In the genomic region with DNA sequence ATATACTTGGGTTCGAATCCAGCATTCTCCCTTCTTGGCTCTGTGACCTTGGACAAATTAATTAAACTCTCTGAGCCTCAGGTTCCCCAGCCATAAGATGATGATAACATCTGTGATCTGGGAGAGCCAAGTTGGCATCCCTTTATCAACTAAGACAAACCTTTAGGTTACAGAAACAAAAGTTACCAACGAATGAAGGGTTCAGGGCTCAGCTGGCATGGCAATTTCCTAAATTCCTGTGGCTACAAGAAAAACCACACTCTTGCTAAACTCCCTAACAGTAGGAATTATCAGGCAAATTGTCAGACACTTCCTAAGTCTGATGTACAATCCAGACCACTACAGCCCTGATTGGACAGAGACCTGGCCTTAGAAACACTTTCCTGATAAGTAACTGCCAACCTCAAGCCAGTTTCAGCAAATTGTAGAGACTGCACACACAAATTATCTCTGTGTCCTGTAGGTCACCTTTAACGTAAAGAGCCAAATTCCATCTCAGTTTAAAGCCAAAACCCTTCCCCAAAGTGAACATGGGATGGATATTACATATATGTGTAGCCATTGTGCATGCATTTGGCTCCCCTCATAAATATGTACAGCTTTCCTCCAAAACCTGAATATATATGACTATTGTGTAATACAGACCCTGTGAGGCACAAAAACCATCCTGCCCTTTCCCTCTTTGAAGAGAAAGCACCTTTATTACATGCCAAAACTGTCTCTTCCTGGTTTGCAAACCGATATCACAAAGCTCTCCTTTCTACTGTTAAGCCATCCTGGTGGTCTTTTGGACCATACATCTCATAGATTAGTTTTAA, we compare ENCODE assay signal across 1 cellular context.
TF ChIP-seq lines count a peak whose summit lies in the region.

No MANE protein-coding gene starts in this region.

TF ChIP-seq in K562, 482 proteins besides CTCF, POLR2A, EP300 and RAD21 (continued from another document and continues in another):
- TF ChIP-seq LCOR (CRISPR knock-in tag; IDR thresholded peaks at IDR 0.05) (peak; percentile 30; the same call in 1 of the 2 replicates), NFE2 (IDR thresholded peaks at IDR 0.05; ENCODE audit: low read depth) (peak; percentile 48), CEBPG (CRISPR knock-in tag; IDR thresholded peaks at IDR 0.05) (0 out of 2 replicates have a peak, but pooled peaks have one; percentile 31), CEBPG (tag; conservative IDR thresholded peaks at IDR 0.05 in 1 of 2, IDR thresholded peaks at IDR 0.05 in 1 of 2) (peak; percentile 68 to 85; a peak in 3 of 4 replicates), BRD4 (IDR thresholded peaks at IDR 0.05) (0 out of 2 replicates have a peak, but pooled peaks have one; percentile 53), TEAD1 (CRISPR knock-in tag; IDR thresholded peaks at IDR 0.05) (peak in 1 of 2 experiments; percentile 93; a peak in 2 of 4 replicates), ELF4 (CRISPR knock-in tag; IDR thresholded peaks at IDR 0.05) (no peak), KDM1A (IDR thresholded peaks at IDR 0.05) (peak; percentile 62 to 69; a peak in 3 of 4 replicates), TOE1 (IDR thresholded peaks at IDR 0.05; ENCODE audit: borderline replicate concordance) (0 out of 2 replicates have a peak, but pooled peaks have one; percentile 32), TOE1 (CRISPR knock-in tag; IDR thresholded peaks at IDR 0.05; ENCODE audit: borderline replicate concordance, low read depth) (no peak), RCOR1 (IDR thresholded peaks at IDR 0.05; ENCODE audit: borderline replicate concordance in 1 of 2, low read depth in 2 of 2, low read length in 2 of 2) (peak in 1 of 2 experiments; percentile 88; a peak in 2 of 4 replicates), ZNF232 (CRISPR knock-in tag; IDR thresholded peaks at IDR 0.05) (no peak), HDAC2 (IDR thresholded peaks at IDR 0.05) (peak; percentile 86; the same call in 1 of the 2 replicates), HDAC1 (IDR thresholded peaks at IDR 0.05) (peak in 1 of 2 experiments; percentile 42; a peak in 1 of 4 replicates), ZNF583 (CRISPR knock-in tag; IDR thresholded peaks at IDR 0.05) (no peak), RBM17 (IDR thresholded peaks at IDR 0.05; ENCODE audit: borderline replicate concordance, low read depth, low read length) (no peak), THRAP3 (IDR thresholded peaks at IDR 0.05; ENCODE audit: borderline replicate concordance) (0 out of 2 replicates have a peak, but pooled peaks have one; percentile 26), DPF2 (IDR thresholded peaks at IDR 0.05) (peak; percentile 68; the same call in 1 of the 2 replicates), BRD9 (IDR thresholded peaks at IDR 0.05; ENCODE audit: low read depth, partially characterized antibody) (peak; percentile 51), ZNF41 (CRISPR knock-in tag; conservative IDR thresholded peaks at IDR 0.05) (0 out of 2 replicates have a peak, but pooled peaks have one; percentile 10), PML (IDR thresholded peaks at IDR 0.05; ENCODE audit: low read length) (0 out of 2 replicates have a peak, but pooled peaks have one; percentile 22), CEBPB (tag; IDR thresholded peaks at IDR 0.05) (peak; percentile 95), C11orf30 (IDR thresholded peaks at IDR 0.05; ENCODE audit: low read depth) (no peak), TBL1XR1 (IDR thresholded peaks at IDR 0.05; ENCODE audit: low read length in 2 of 2) (0 out of 4 replicates have a peak, but pooled peaks of 1 of the 2 experiments have one; percentile 53), SNIP1 (IDR thresholded peaks at IDR 0.05; ENCODE audit: low read depth) (no peak), NR2C2 (CRISPR knock-in tag; IDR thresholded peaks at IDR 0.05) (no peak), NR2C2 (tag; IDR thresholded peaks at IDR 0.05) (peak; percentile 14; the same call in 1 of the 2 replicates), TAF7 (tag; IDR thresholded peaks at IDR 0.05) (no peak), NFYB (IDR thresholded peaks at IDR 0.05; ENCODE audit: extremely low read depth, insufficient read length) (peak; percentile 56), CBX1 (IDR thresholded peaks at IDR 0.05; ENCODE audit: low read depth) (0 out of 2 replicates have a peak, but pooled peaks have one; percentile 73), WHSC1 (IDR thresholded peaks at IDR 0.05; ENCODE audit: low read length) (no peak), RBBP5 (IDR thresholded peaks at IDR 0.05; ENCODE audit: borderline replicate concordance, insufficient read depth, low read length, poor library complexity, severe bottlenecking) (no peak), SNRNP70 (optimal IDR thresholded peaks at IDR 0.05; ENCODE audit: low read depth, low read length) (no peak), TCF3 (CRISPR knock-in tag; IDR thresholded peaks at IDR 0.05) (peak; percentile 29; the same call in 1 of the 2 replicates), ARNT (IDR thresholded peaks at IDR 0.05) (0 out of 4 replicates have a peak, but pooled peaks of 1 of the 2 experiments have one; percentile 29), HDAC6 (IDR thresholded peaks at IDR 0.05; ENCODE audit: low read depth, low read length) (no peak), NCOA2 (IDR thresholded peaks at IDR 0.05; ENCODE audit: partially characterized antibody in 2 of 2) (peak in 1 of 2 experiments; percentile 94), SREBF2 (CRISPR knock-in tag; IDR thresholded peaks at IDR 0.05) (0 out of 2 replicates have a peak, but pooled peaks have one; percentile 18), MAFK (IDR thresholded peaks at IDR 0.05; ENCODE audit: low read length) (no peak), SPI1 (IDR thresholded peaks at IDR 0.05; ENCODE audit: borderline replicate concordance, low read depth, low read length) (no peak), ESRRA (IDR thresholded peaks at IDR 0.05; ENCODE audit: borderline replicate concordance, low read depth) (peak; percentile 91), CBFA2T3 (IDR thresholded peaks at IDR 0.05) (peak; percentile 50), ATF7 (IDR thresholded peaks at IDR 0.05) (0 out of 2 replicates have a peak, but pooled peaks have one; percentile 24), RBM25 (IDR thresholded peaks at IDR 0.05; ENCODE audit: low read depth, low read length, severe bottlenecking) (peak; percentile 84), GATAD2B (IDR thresholded peaks at IDR 0.05; ENCODE audit: borderline replicate concordance) (peak; percentile 38; the same call in 1 of the 2 replicates), MCM7 (IDR thresholded peaks at IDR 0.05) (no peak), SOX6 (IDR thresholded peaks at IDR 0.05) (peak; percentile 53), ZNF717 (CRISPR knock-in tag; IDR thresholded peaks at IDR 0.05) (no peak), MLLT1 (IDR thresholded peaks at IDR 0.05) (peak in 1 of 2 experiments; percentile 70; a peak in 2 of 4 replicates), ZFP36 (IDR thresholded peaks at IDR 0.05; ENCODE audit: low read depth, low read length, partially characterized antibody) (peak; percentile 34), BCOR (IDR thresholded peaks at IDR 0.05) (peak; percentile 89), E2F4 (CRISPR knock-in tag; IDR thresholded peaks at IDR 0.05; ENCODE audit: low read depth) (no peak), POLR2B (IDR thresholded peaks at IDR 0.05; ENCODE audit: low read depth, partially characterized antibody) (peak; percentile 14)
- TF ChIP-seq, protein P1, sequence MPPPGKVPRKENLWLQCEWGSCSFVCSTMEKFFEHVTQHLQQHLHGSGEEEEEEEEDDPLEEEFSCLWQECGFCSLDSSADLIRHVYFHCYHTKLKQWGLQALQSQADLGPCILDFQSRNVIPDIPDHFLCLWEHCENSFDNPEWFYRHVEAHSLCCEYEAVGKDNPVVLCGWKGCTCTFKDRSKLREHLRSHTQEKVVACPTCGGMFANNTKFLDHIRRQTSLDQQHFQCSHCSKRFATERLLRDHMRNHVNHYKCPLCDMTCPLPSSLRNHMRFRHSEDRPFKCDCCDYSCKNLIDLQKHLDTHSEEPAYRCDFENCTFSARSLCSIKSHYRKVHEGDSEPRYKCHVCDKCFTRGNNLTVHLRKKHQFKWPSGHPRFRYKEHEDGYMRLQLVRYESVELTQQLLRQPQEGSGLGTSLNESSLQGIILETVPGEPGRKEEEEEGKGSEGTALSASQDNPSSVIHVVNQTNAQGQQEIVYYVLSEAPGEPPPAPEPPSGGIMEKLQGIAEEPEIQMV (tag; conservative IDR thresholded peaks at IDR 0.05; ENCODE audit: low read depth), result no peak
- TF ChIP-seq, protein P2, sequence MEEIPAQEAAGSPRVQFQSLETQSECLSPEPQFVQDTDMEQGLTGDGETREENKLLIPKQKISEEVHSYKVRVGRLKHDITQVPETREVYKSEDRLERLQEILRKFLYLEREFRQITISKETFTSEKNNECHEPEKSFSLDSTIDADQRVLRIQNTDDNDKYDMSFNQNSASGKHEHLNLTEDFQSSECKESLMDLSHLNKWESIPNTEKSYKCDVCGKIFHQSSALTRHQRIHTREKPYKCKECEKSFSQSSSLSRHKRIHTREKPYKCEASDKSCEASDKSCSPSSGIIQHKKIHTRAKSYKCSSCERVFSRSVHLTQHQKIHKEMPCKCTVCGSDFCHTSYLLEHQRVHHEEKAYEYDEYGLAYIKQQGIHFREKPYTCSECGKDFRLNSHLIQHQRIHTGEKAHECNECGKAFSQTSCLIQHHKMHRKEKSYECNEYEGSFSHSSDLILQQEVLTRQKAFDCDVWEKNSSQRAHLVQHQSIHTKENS (CRISPR knock-in tag; IDR thresholded peaks at IDR 0.05), result no peak
- TF ChIP-seq, protein P3, sequence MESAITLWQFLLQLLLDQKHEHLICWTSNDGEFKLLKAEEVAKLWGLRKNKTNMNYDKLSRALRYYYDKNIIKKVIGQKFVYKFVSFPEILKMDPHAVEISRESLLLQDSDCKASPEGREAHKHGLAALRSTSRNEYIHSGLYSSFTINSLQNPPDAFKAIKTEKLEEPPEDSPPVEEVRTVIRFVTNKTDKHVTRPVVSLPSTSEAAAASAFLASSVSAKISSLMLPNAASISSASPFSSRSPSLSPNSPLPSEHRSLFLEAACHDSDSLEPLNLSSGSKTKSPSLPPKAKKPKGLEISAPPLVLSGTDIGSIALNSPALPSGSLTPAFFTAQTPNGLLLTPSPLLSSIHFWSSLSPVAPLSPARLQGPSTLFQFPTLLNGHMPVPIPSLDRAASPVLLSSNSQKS (CRISPR knock-in tag; IDR thresholded peaks at IDR 0.05), result no peak
- TF ChIP-seq, protein P4, sequence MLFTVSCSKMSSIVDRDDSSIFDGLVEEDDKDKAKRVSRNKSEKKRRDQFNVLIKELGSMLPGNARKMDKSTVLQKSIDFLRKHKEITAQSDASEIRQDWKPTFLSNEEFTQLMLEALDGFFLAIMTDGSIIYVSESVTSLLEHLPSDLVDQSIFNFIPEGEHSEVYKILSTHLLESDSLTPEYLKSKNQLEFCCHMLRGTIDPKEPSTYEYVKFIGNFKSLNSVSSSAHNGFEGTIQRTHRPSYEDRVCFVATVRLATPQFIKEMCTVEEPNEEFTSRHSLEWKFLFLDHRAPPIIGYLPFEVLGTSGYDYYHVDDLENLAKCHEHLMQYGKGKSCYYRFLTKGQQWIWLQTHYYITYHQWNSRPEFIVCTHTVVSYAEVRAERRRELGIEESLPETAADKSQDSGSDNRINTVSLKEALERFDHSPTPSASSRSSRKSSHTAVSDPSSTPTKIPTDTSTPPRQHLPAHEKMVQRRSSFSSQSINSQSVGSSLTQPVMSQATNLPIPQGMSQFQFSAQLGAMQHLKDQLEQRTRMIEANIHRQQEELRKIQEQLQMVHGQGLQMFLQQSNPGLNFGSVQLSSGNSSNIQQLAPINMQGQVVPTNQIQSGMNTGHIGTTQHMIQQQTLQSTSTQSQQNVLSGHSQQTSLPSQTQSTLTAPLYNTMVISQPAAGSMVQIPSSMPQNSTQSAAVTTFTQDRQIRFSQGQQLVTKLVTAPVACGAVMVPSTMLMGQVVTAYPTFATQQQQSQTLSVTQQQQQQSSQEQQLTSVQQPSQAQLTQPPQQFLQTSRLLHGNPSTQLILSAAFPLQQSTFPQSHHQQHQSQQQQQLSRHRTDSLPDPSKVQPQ (CRISPR knock-in tag; IDR thresholded peaks at IDR 0.05; ENCODE audit: borderline replicate concordance), result no peak
- TF ChIP-seq, protein P5, sequence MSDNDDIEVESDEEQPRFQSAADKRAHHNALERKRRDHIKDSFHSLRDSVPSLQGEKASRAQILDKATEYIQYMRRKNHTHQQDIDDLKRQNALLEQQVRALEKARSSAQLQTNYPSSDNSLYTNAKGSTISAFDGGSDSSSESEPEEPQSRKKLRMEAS (CRISPR knock-in tag; IDR thresholded peaks at IDR 0.05), result no peak
- TF ChIP-seq, protein P6, sequence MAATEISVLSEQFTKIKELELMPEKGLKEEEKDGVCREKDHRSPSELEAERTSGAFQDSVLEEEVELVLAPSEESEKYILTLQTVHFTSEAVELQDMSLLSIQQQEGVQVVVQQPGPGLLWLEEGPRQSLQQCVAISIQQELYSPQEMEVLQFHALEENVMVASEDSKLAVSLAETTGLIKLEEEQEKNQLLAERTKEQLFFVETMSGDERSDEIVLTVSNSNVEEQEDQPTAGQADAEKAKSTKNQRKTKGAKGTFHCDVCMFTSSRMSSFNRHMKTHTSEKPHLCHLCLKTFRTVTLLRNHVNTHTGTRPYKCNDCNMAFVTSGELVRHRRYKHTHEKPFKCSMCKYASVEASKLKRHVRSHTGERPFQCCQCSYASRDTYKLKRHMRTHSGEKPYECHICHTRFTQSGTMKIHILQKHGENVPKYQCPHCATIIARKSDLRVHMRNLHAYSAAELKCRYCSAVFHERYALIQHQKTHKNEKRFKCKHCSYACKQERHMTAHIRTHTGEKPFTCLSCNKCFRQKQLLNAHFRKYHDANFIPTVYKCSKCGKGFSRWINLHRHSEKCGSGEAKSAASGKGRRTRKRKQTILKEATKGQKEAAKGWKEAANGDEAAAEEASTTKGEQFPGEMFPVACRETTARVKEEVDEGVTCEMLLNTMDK (IDR thresholded peaks at IDR 0.05; ENCODE audit: borderline replicate concordance, insufficient read depth, low read depth, low read length, poor library complexity, severe bottlenecking), result no peak
